ENCODE assay signal across 8 cellular contexts in the genomic region with DNA sequence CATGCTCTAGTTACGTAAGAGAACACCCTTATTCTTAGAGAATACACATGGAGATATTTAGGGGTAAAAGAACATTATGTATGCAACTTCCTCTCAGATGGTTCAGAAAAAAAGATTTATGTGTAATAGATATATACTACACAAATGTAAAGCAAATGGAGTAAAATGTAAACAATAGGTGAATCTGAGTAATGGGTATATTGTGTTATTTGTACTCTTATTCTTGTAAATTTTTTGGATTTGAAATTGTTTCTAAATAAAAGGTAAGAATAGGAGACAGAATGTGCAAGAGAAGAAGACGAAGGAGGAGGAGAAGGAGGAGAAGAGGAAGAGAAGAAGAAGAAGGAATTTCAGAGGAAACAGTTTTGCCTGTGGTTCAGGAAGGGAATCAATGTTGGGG.
"Had no signal": no experiment of that assay in that cellular context is flagged by ENCODE, and none has a peak within 500 bp of the region (broad histone marks: within the 10 kb centered on the region; RNA-seq: fewer than 3 reads in every experiment).

No MANE protein-coding gene starts in this region.

- FAIRE-seq: H1, H54, HTR-8/SVneo had no signal

- H3K4me1 Mint-ChIP-seq: IgD-negative memory B cell had no signal

- H3K4me2 ChIP-seq: GM23338 had no signal

- H3K36me3 Mint-ChIP-seq: IgD-negative memory B cell had no signal

- H3K27ac Mint-ChIP-seq: IgD-negative memory B cell had no signal

- H2AFZ ChIP-seq: GM23338 had no signal

- H3K9me3 Mint-ChIP-seq: GM23338, H9 had no signal

- H3K4me3 Mint-ChIP-seq: GM23338, H9, IgD-negative memory B cell had no signal

- H3K4me3 ChIP-seq: GM23338 had no signal

- DNase-seq: H9, HCEC 1CT, KG1 had no signal

- ATAC-seq: GM23338 had no signal
